ENCODE assay signal across 24 cellular contexts in genomic region chr6:46628976-46629375, GRCh38. TPM values are rescaled to one million over a fixed set of nuclear protein-coding genes. Genes with fewer than 3 reads are reported as not detected.
"Had no signal": no experiment of that assay in that cellular context is flagged by ENCODE, and none has a peak within 500 bp of the region (broad histone marks: within the 10 kb centered on the region; RNA-seq: fewer than 3 reads in every experiment).

No MANE protein-coding gene starts in this region.

- H3K4me1 ChIP-seq: psoas muscle, sigmoid colon, upper lobe of right lung had no signal

- H3K27ac ChIP-seq: cardiac muscle cell, left ventricle myocardium inferior, neutrophil, ovary, psoas muscle, sigmoid colon, upper lobe of right lung had no signal

- H3K27me3 ChIP-seq: cardiac muscle cell, neutrophil, ovary, sigmoid colon, upper lobe of right lung had no signal

- H3K36me3 ChIP-seq: cardiac muscle cell, left ventricle myocardium inferior, neutrophil, ovary, sigmoid colon, upper lobe of right lung had no signal

- H3K4me3 ChIP-seq: cardiac muscle cell, left ventricle myocardium inferior, ovary, psoas muscle, sigmoid colon, smooth muscle cell, upper lobe of right lung had no signal

- DNase-seq: activated B cell treated with CpG ODN at 0.5 μM for 24 hours; activated CD4-positive, alpha-beta memory T cell treated with anti-CD3 and anti-CD28 coated beads for 36 hours; activated CD4-positive, alpha-beta T cell treated with anti-CD3 and anti-CD28 coated beads for 4 hours; activated naive CD4-positive, alpha-beta T cell treated with anti-CD3 and anti-CD28 coated beads for 36 hours; activated naive CD8-positive, alpha-beta T cell treated with anti-CD3 and anti-CD28 coated beads, Interleukin-2, amount 10 ng/mL, durations not matched to agents 7 days and 5 days; activated T-cell treated with anti-CD3 and anti-CD28 coated beads, Interleukin-2, amount 50 U/mL, for 48 hours; amniotic stem cell; cortex of kidney; immature natural killer cell; left ventricle myocardium inferior; mammary epithelial cell; ovary; psoas muscle; sigmoid colon; stimulated activated CD4-positive, alpha-beta T cell treated with anti-CD3 and anti-CD28 coated beads, Interleukin-2, amount 100 ng/mL, for 48 hours; stimulated activated CD8-positive, alpha-beta memory T cell treated with anti-CD3 and anti-CD28 coated beads, Interleukin-4, amount 100 ng/mL, for 48 hours; stimulated activated naive CD4-positive, alpha-beta T cell; SW 1271; T-helper 17 cell; upper lobe of right lung had no signal

- H3K4me2 ChIP-seq: smooth muscle cell had no signal

- ATAC-seq: natural killer cell treated with Interleukin-12 subunit alpha and Interleukin-12 subunit beta and Interleukin-15 and Interleukin-18, amount 100 ng/mL, for 72 hours; psoas muscle; T-helper 17 cell; upper lobe of right lung had no signal

- H3K9me3 ChIP-seq: left ventricle myocardium inferior, neutrophil, ovary, psoas muscle, sigmoid colon, upper lobe of right lung had no signal

RNA-seq across cellular contexts. Expression of gene CYP39A1, which starts 23.6 kb away (rescaled TPM):
- total RNA-seq: activated B cell treated with CpG ODN at 0.5 μM for 24 hours; activated CD4-positive, alpha-beta memory T cell treated with anti-CD3 and anti-CD28 coated beads for 36 hours; activated naive CD4-positive, alpha-beta T cell treated with anti-CD3 and anti-CD28 coated beads for 36 hours; activated naive CD8-positive, alpha-beta T cell treated with anti-CD3 and anti-CD28 coated beads, Interleukin-2, amount 10 ng/mL, durations not matched to agents 7 days and 5 days; natural killer cell treated with Interleukin-12 subunit alpha and Interleukin-12 subunit beta and Interleukin-15 and Interleukin-18, amount 100 ng/mL, for 72 hours; T-helper 17 cell had no signal
- polyA plus RNA-seq: immature natural killer cell had no signal

RNA-seq across cellular contexts. Expression of gene SLC25A27, which starts 23.8 kb away (rescaled TPM):
- polyA plus RNA-seq: immature natural killer cell had no signal

RNA-seq across cellular contexts. Expression of gene TDRD6, which starts 58.7 kb away (rescaled TPM):
- total RNA-seq: activated B cell treated with CpG ODN at 0.5 μM for 24 hours; activated CD4-positive, alpha-beta memory T cell treated with anti-CD3 and anti-CD28 coated beads for 36 hours; activated naive CD4-positive, alpha-beta T cell treated with anti-CD3 and anti-CD28 coated beads for 36 hours; activated naive CD8-positive, alpha-beta T cell treated with anti-CD3 and anti-CD28 coated beads, Interleukin-2, amount 10 ng/mL, durations not matched to agents 7 days and 5 days; natural killer cell treated with Interleukin-12 subunit alpha and Interleukin-12 subunit beta and Interleukin-15 and Interleukin-18, amount 100 ng/mL, for 72 hours; T-helper 17 cell had no signal
- polyA plus RNA-seq: immature natural killer cell, smooth muscle cell had no signal
